ENCODE assay signal across 14 cellular contexts in the genomic region with DNA sequence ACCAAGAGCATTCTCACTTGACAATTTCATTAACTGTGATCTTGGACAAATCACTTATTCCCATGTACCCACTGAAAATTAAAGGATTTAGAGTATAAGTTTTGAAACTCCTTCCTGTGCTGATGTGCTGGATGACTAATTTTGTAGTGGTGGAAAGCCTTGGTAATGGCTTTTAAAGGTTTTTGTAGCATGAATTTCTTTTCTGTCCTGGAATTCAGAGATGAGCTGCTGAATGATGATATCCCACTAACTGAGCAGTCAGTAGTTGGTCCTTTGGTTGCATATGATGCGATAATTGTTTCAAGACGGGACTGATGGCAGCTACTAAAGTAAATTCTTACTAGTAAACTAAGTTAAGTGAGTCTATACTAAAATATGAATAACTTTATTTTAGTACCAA. TPM values are rescaled to one million over a fixed set of nuclear protein-coding genes. Genes with fewer than 3 reads are reported as not detected.
A peak's percentile ranks its signal among the peaks of the same experiment; 100 is the strongest.
DNase-seq lines count a peak whose midpoint lies in the region; ATAC-seq and FAIRE-seq lines count a peak whose summit lies in the region.
"Had no signal": no experiment of that assay in that cellular context is flagged by ENCODE, and none has a peak within 500 bp of the region (broad histone marks: within the 10 kb centered on the region; RNA-seq: fewer than 3 reads in every experiment).

No MANE protein-coding gene starts in this region.

- 0 out of 2 replicates have a peak overlapping the region, but pooled peaks have one; percentile 23 for H3K4me3 ChIP-seq in GM23248
- H3K4me3 ChIP-seq: thoracic aorta had no signal

- H3K27me3 Mint-ChIP-seq in T-helper 1 cell treated with Interleukin-12 subunit alpha and Interleukin-12 subunit beta and Interleukin-4 antibody, amounts not matched to agents 30 μg/mL and 1 μg/mL, for 36 hours (ENCODE audit: low read depth) = no peaks in the 10 kb centered on the region
- no peaks in the 10 kb centered on the region for H3K27me3 Mint-ChIP-seq in activated naive CD8-positive, alpha-beta T cell
- H3K27me3 Mint-ChIP-seq in natural killer cell treated with Interleukin-12 subunit alpha and Interleukin-12 subunit beta and Interleukin-15 and Interleukin-18, amount 100 ng/mL, for 72 hours = no peaks in the 10 kb centered on the region

- H4K20me1 ChIP-seq in GM23248 (ENCODE audit: insufficient read depth) = peaks cover 75% of the 10 kb centered on the region

- H3F3A ChIP-seq in GM23248 (ENCODE audit: insufficient read depth) = peaks cover 87% of the 10 kb centered on the region

- FAIRE-seq in frontal cortex (lab: Jason Lieb, UNC) = no peak

- no peak overlapping the region for H2AFZ ChIP-seq in GM23248

- H3K27ac Mint-ChIP-seq in T-helper 1 cell treated with Interleukin-12 subunit alpha and Interleukin-12 subunit beta and Interleukin-4 antibody, amounts not matched to agents 30 μg/mL and 1 μg/mL, for 36 hours = peak overlapping the region; percentile 53
- H3K27ac Mint-ChIP-seq in activated naive CD8-positive, alpha-beta T cell = peak overlapping the region; percentile 76
- peak overlapping the region; percentile 9 to 76 for H3K27ac Mint-ChIP-seq in natural killer cell treated with Interleukin-12 subunit alpha and Interleukin-12 subunit beta and Interleukin-15 and Interleukin-18, amount 100 ng/mL, for 72 hours

- DNase-seq in T-helper 1 cell = no peak
- DNase-seq in GM23248 = peak; percentile 66
- no peak for DNase-seq in natural killer cell treated with Interleukin-12 subunit alpha and Interleukin-12 subunit beta and Interleukin-15 and Interleukin-18, amount 100 ng/mL, for 72 hours (ENCODE audit: low spot score)
- no peak for DNase-seq in frontal cortex (ENCODE audit: low spot score in 2 of 2)
- DNase-seq in activated CD4-positive, CD25-positive, alpha-beta regulatory T cell treated with anti-CD3 and anti-CD28 coated beads, Interleukin-2, amount 50 U/mL, for 72 hours = no peak
- DNase-seq in stimulated activated CD4-positive, alpha-beta T cell treated with anti-CD3 and anti-CD28 coated beads, Interleukin-15, amount 100 ng/mL, for 24 hours = no peak
- DNase-seq: 8988T, NCI-H1417 treated with DMSO at 0.1 percent for 48 hours, NCI-H446, occipital lobe had no signal

- no peaks in the 10 kb centered on the region for H3K9me2 ChIP-seq in GM23248 (ENCODE audit: insufficient read depth)

- peaks cover 64% of the 10 kb centered on the region for H3K4me1 ChIP-seq in GM23248 (ENCODE audit: insufficient read depth)

- H3K9me3 Mint-ChIP-seq in T-helper 1 cell treated with Interleukin-12 subunit alpha and Interleukin-12 subunit beta and Interleukin-4 antibody, amounts not matched to agents 30 μg/mL and 1 μg/mL, for 36 hours = no peaks in the 10 kb centered on the region
- H3K9me3 Mint-ChIP-seq in activated naive CD8-positive, alpha-beta T cell (ENCODE audit: low read depth) = no peaks in the 10 kb centered on the region
- H3K9me3 Mint-ChIP-seq in natural killer cell treated with Interleukin-12 subunit alpha and Interleukin-12 subunit beta and Interleukin-15 and Interleukin-18, amount 100 ng/mL, for 72 hours = no peaks in the 10 kb centered on the region

- H3K9me3 ChIP-seq in GM23248 (ENCODE audit: low read depth) = no peaks in the 10 kb centered on the region
- H3K9me3 ChIP-seq: thoracic aorta had no signal

- WGBS in GM23248 (ENCODE audit: low coverage in 1 of 2, low lambda C conversion rate in 2 of 2, missing lambda C conversion rate in 2 of 2), 2 experiments = 74 to 85% methylated on average over 2 of the region's 2 CpGs

- peaks cover 77% of the 10 kb centered on the region for H3K36me3 Mint-ChIP-seq in T-helper 1 cell treated with Interleukin-12 subunit alpha and Interleukin-12 subunit beta and Interleukin-4 antibody, amounts not matched to agents 30 μg/mL and 1 μg/mL, for 36 hours (ENCODE audit: low read depth)
- peaks cover 48% of the 10 kb centered on the region for H3K36me3 Mint-ChIP-seq in activated naive CD8-positive, alpha-beta T cell
- peaks cover 69% of the 10 kb centered on the region for H3K36me3 Mint-ChIP-seq in natural killer cell treated with Interleukin-12 subunit alpha and Interleukin-12 subunit beta and Interleukin-15 and Interleukin-18, amount 100 ng/mL, for 72 hours

- peaks cover 56% of the 10 kb centered on the region for H3K4me1 Mint-ChIP-seq in T-helper 1 cell treated with Interleukin-12 subunit alpha and Interleukin-12 subunit beta and Interleukin-4 antibody, amounts not matched to agents 30 μg/mL and 1 μg/mL, for 36 hours (ENCODE audit: low read depth)
- H3K4me1 Mint-ChIP-seq in activated naive CD8-positive, alpha-beta T cell (ENCODE audit: low read depth) = peaks cover 77% of the 10 kb centered on the region
- H3K4me1 Mint-ChIP-seq in natural killer cell treated with Interleukin-12 subunit alpha and Interleukin-12 subunit beta and Interleukin-15 and Interleukin-18, amount 100 ng/mL, for 72 hours (ENCODE audit: low read depth in 2 of 2) = peaks cover 71 to 82% of the 10 kb centered on the region in 2 donors

- peak overlapping the region; percentile 26; the same call in 1 of the 2 replicates for H3K9ac ChIP-seq in GM23248

- in situ Hi-C loops in GM23248 (cut with MboI) = no loop called here

- peaks cover 94% of the 10 kb centered on the region for H3K79me2 ChIP-seq in GM23248 (ENCODE audit: insufficient read depth)

- H3K27ac ChIP-seq in GM23248 = peak overlapping the region; percentile 35
- H3K27ac ChIP-seq: thoracic aorta had no signal

- ATAC-seq in natural killer cell treated with Interleukin-12 subunit alpha and Interleukin-12 subunit beta and Interleukin-15 and Interleukin-18, amount 100 ng/mL, for 72 hours = no peak
- ATAC-seq: Panc1 had no signal

- no peaks in the 10 kb centered on the region for H3K27me3 ChIP-seq in GM23248 (replicated peaks; ENCODE audit: insufficient read depth)

- H3K4me2 ChIP-seq in GM23248 (ENCODE audit: unreplicated experiment) = peak overlapping the region; percentile 36

- H3K36me3 ChIP-seq in GM23248 (ENCODE audit: low read depth) = peaks cover 89% of the 10 kb centered on the region

- no peak overlapping the region for H3K4me3 Mint-ChIP-seq in T-helper 1 cell treated with Interleukin-12 subunit alpha and Interleukin-12 subunit beta and Interleukin-4 antibody, amounts not matched to agents 30 μg/mL and 1 μg/mL, for 36 hours
- peak overlapping the region; percentile 99 for H3K4me3 Mint-ChIP-seq in activated naive CD8-positive, alpha-beta T cell
- peak overlapping the region; percentile 30 for H3K4me3 Mint-ChIP-seq in natural killer cell treated with Interleukin-12 subunit alpha and Interleukin-12 subunit beta and Interleukin-15 and Interleukin-18, amount 100 ng/mL, for 72 hours

RNA-seq across cellular contexts. Expression of gene RPL5, which starts 5.2 kb away (rescaled TPM):
- total RNA-seq in GM23248 (2014; rRNA removed; shearing (Covaris generic)) = 1,075 and 1,127 TPM in 2 replicates
- polyA plus RNA-seq in GM23248 (2016; fragmentation: Nextera tagmentation; extraction: Ambion mirVana) = 733 and 750 TPM in 2 replicates
- 100 to 1,000 TPM; 647 to 909 TPM for total RNA-seq in natural killer cell treated with Interleukin-12 subunit alpha and Interleukin-12 subunit beta and Interleukin-15 and Interleukin-18, amount 100 ng/mL, for 72 hours
- total RNA-seq in frontal cortex = 2,066 TPM

RNA-seq across cellular contexts. Expression of gene EVI5, which starts 52.2 kb away (rescaled TPM):
- 16.5 and 24.5 TPM in 2 replicates for total RNA-seq in GM23248 (2014; rRNA removed; shearing (Covaris generic))
- 18.7 and 20.0 TPM in 2 replicates for polyA plus RNA-seq in GM23248 (2016; fragmentation: Nextera tagmentation; extraction: Ambion mirVana)
- 1 to 10 TPM; 1.2 to 6.1 TPM for total RNA-seq in natural killer cell treated with Interleukin-12 subunit alpha and Interleukin-12 subunit beta and Interleukin-15 and Interleukin-18, amount 100 ng/mL, for 72 hours
- total RNA-seq in frontal cortex = 56.7 TPM
